20 cellular contexts compared by ENCODE assay signal in the genomic region with DNA sequence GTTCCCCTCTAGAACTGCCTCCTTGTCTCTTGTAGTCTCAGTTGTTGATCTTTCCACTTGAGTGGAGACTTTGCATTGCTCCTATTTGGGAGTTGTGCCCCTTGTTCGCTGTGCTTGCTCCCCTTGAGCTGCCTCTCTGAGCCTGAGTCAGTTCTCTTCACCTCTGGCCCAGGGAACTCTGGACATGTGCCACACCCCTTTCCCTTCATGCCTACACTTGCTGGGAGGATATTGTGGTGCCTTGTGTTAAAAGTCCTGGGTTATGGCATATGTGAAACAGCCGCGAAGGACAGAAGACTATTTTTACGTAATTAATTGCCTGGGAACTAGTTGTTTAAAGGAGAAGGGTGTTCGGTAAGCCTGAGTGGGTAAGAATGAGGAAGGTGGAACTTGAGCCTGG. TPM values are rescaled to one million over a fixed set of nuclear protein-coding genes. Genes with fewer than 3 reads are reported as not detected.
A peak's percentile ranks its signal among the peaks of the same experiment; 100 is the strongest.
DNase-seq lines count a peak whose midpoint lies in the region; ATAC-seq and TF ChIP-seq lines count a peak whose summit lies in the region.
"Had no signal": no experiment of that assay in that cellular context is flagged by ENCODE, and none has a peak within 500 bp of the region (broad histone marks: within the 10 kb centered on the region; RNA-seq: fewer than 3 reads in every experiment).

No MANE protein-coding gene starts in this region.

- H3K27me3 ChIP-seq in foreskin keratinocyte: no peaks in the 10 kb centered on the region

- no peak for ATAC-seq in activated CD4-positive, alpha-beta T cell treated with anti-CD3 and anti-CD28 coated beads for 36 hours
- ATAC-seq in foreskin keratinocyte: peak; percentile 25

- CTCF ChIA-PET in activated CD4-positive, alpha-beta T cell treated with anti-CD3 and anti-CD28 coated beads for 36 hours (lab: Charles Lee): interaction anchor here (0.8 to 4.4 kb wide), 3 partner anchors 16 to 268 kb away, joined by 4 to 35 read pairs (median 5); no protein-coding TSS in a partner anchor
- CTCF ChIA-PET in activated naive CD4-positive, alpha-beta T cell treated with anti-CD3 and anti-CD28 coated beads for 36 hours (lab: Charles Lee): interaction anchor here (0.5 to 3.1 kb wide), 3 partner anchors 156 to 267 kb away, joined by 3 to 22 read pairs (median 5); no protein-coding TSS in a partner anchor

- peaks cover 5% of the 10 kb centered on the region for H3K4me1 Mint-ChIP-seq in activated CD4-positive, alpha-beta T cell treated with anti-CD3 and anti-CD28 coated beads, Interleukin-2, amount 10 ng/mL, durations not matched to agents 24 days and 14 days
- peaks cover 5% of the 10 kb centered on the region for H3K4me1 Mint-ChIP-seq in activated CD4-positive, alpha-beta T cell treated with anti-CD3 and anti-CD28 coated beads for 36 hours
- peaks cover 6% of the 10 kb centered on the region for H3K4me1 Mint-ChIP-seq in activated naive CD4-positive, alpha-beta T cell treated with anti-CD3 and anti-CD28 coated beads for 36 hours (ENCODE audit: low read depth)

- H3K4me1 ChIP-seq in foreskin keratinocyte: peaks cover 29% of the 10 kb centered on the region

- POLR2A ChIA-PET in activated CD4-positive, alpha-beta T cell treated with anti-CD3 and anti-CD28 coated beads for 36 hours (lab: Charles Lee): no interaction called here

- intact Hi-C loops in activated CD4-positive, alpha-beta T cell treated with anti-CD3 and anti-CD28 coated beads, Interleukin-2, amount 10 ng/mL, durations not matched to agents 24 days and 14 days (cut with micrococcal nuclease): no loop called here
- intact Hi-C loops in activated CD4-positive, alpha-beta T cell treated with anti-CD3 and anti-CD28 coated beads for 36 hours (cut with DNase I, micrococcal nuclease): no loop called here
- intact Hi-C loops in activated naive CD4-positive, alpha-beta T cell treated with anti-CD3 and anti-CD28 coated beads for 36 hours (cut with micrococcal nuclease): no loop called here

- H3K36me3 Mint-ChIP-seq in activated CD4-positive, alpha-beta T cell treated with anti-CD3 and anti-CD28 coated beads, Interleukin-2, amount 10 ng/mL, durations not matched to agents 24 days and 14 days (ENCODE audit: low read depth): no peaks in the 10 kb centered on the region
- no peaks in the 10 kb centered on the region for H3K36me3 Mint-ChIP-seq in activated CD4-positive, alpha-beta T cell treated with anti-CD3 and anti-CD28 coated beads for 36 hours (ENCODE audit: low read depth)
- H3K36me3 Mint-ChIP-seq in activated naive CD4-positive, alpha-beta T cell treated with anti-CD3 and anti-CD28 coated beads for 36 hours (ENCODE audit: low read depth): no peaks in the 10 kb centered on the region

- H3K27me3 Mint-ChIP-seq in activated CD4-positive, alpha-beta T cell treated with anti-CD3 and anti-CD28 coated beads, Interleukin-2, amount 10 ng/mL, durations not matched to agents 24 days and 14 days: peaks cover 28% of the 10 kb centered on the region
- peaks cover 4% of the 10 kb centered on the region for H3K27me3 Mint-ChIP-seq in activated CD4-positive, alpha-beta T cell treated with anti-CD3 and anti-CD28 coated beads for 36 hours
- H3K27me3 Mint-ChIP-seq in activated naive CD4-positive, alpha-beta T cell treated with anti-CD3 and anti-CD28 coated beads for 36 hours (ENCODE audit: low read depth): peaks cover 2% of the 10 kb centered on the region

- H3K4me3 Mint-ChIP-seq in activated CD4-positive, alpha-beta T cell treated with anti-CD3 and anti-CD28 coated beads, Interleukin-2, amount 10 ng/mL, durations not matched to agents 24 days and 14 days: no peak overlapping the region
- H3K4me3 Mint-ChIP-seq in activated CD4-positive, alpha-beta T cell treated with anti-CD3 and anti-CD28 coated beads for 36 hours: no peak overlapping the region
- no peak overlapping the region for H3K4me3 Mint-ChIP-seq in activated naive CD4-positive, alpha-beta T cell treated with anti-CD3 and anti-CD28 coated beads for 36 hours

- peak overlapping the region; percentile 99 for H3K27ac ChIP-seq in VCaP
- H3K27ac ChIP-seq in foreskin keratinocyte: peak overlapping the region; percentile 15
- H3K27ac ChIP-seq: 22Rv1 had no signal

- TF ChIP-seq CTCF in VCaP (conservative IDR thresholded peaks at IDR 0.05) (no peak), foreskin keratinocyte (conservative IDR thresholded peaks at IDR 0.05) (no peak)

- H3K27ac Mint-ChIP-seq in activated CD4-positive, alpha-beta T cell treated with anti-CD3 and anti-CD28 coated beads, Interleukin-2, amount 10 ng/mL, durations not matched to agents 24 days and 14 days: no peak overlapping the region
- H3K27ac Mint-ChIP-seq in activated CD4-positive, alpha-beta T cell treated with anti-CD3 and anti-CD28 coated beads for 36 hours: no peak overlapping the region
- H3K27ac Mint-ChIP-seq in activated naive CD4-positive, alpha-beta T cell treated with anti-CD3 and anti-CD28 coated beads for 36 hours: no peak overlapping the region

- no peaks in the 10 kb centered on the region for H3K9me3 Mint-ChIP-seq in activated CD4-positive, alpha-beta T cell treated with anti-CD3 and anti-CD28 coated beads, Interleukin-2, amount 10 ng/mL, durations not matched to agents 24 days and 14 days
- no peaks in the 10 kb centered on the region for H3K9me3 Mint-ChIP-seq in activated CD4-positive, alpha-beta T cell treated with anti-CD3 and anti-CD28 coated beads for 36 hours (ENCODE audit: low read depth)
- H3K9me3 Mint-ChIP-seq in activated naive CD4-positive, alpha-beta T cell treated with anti-CD3 and anti-CD28 coated beads for 36 hours: no peaks in the 10 kb centered on the region

- peak; percentile 47 for DNase-seq in activated CD4-positive, alpha-beta T cell treated with anti-CD3 and anti-CD28 coated beads, Interleukin-2, amount 10 ng/mL, durations not matched to agents 24 days and 14 days
- DNase-seq in activated CD4-positive, alpha-beta T cell treated with anti-CD3 and anti-CD28 coated beads for 36 hours: no peak
- DNase-seq in foreskin keratinocyte (peak in 1 of 2 donors; percentile 76), SK-N-DZ (ENCODE audit: low spot score) (no peak), activated gamma-delta T cell treated with Interleukin-2 at 50 U/mL for 16 hours (no peak), COLO829 (ENCODE audit: low spot score) (no peak)
- no peak for DNase-seq in activated naive CD4-positive, alpha-beta T cell treated with anti-CD3 and anti-CD28 coated beads for 36 hours
- DNase-seq: COR-L47; DMS 273 treated with DMSO at 0.1 percent for 48 hours; GDM1; NCI-H1105 treated with DMSO at 0.1 percent for 48 hours; NCI-H1694 treated with DMSO at 0.1 percent for 48 hours; NK-92 treated with Interleukin-12 subunit alpha and Interleukin-12 subunit beta, amount 100 ng/mL, for 24 hours; SHP77 treated with DMSO at 0.1 percent for 48 hours had no signal

RNA-seq across cellular contexts. Expression of gene RPTN, which starts 32.2 kb away (rescaled TPM):
- total RNA-seq in activated CD4-positive, alpha-beta T cell treated with anti-CD3 and anti-CD28 coated beads, Interleukin-2, amount 10 ng/mL, durations not matched to agents 24 days and 14 days: not detected in 2 replicates
- not detected for total RNA-seq in activated CD4-positive, alpha-beta T cell treated with anti-CD3 and anti-CD28 coated beads for 36 hours
- total RNA-seq in foreskin keratinocyte: 0.04 and 0.07 TPM in 2 replicates
- polyA plus RNA-seq in foreskin keratinocyte: not detected in 2 replicates
- not detected for total RNA-seq in activated naive CD4-positive, alpha-beta T cell treated with anti-CD3 and anti-CD28 coated beads for 36 hours
- not detected in 2 replicates for polyA plus RNA-seq in SK-N-DZ (2014; cell fraction: cytosol; rRNA removed)
- polyA plus RNA-seq in SK-N-DZ (2014; cell fraction: nucleus; rRNA removed): not detected in 2 replicates
- total RNA-seq: Daoy, H1, NCI-H460 had no signal
- polyA plus RNA-seq: AG04450, H1 had no signal

RNA-seq across cellular contexts. Expression of gene HRNR, which starts 32.7 kb away (rescaled TPM):
- total RNA-seq in activated CD4-positive, alpha-beta T cell treated with anti-CD3 and anti-CD28 coated beads, Interleukin-2, amount 10 ng/mL, durations not matched to agents 24 days and 14 days: not detected in 2 replicates
- not detected for total RNA-seq in activated CD4-positive, alpha-beta T cell treated with anti-CD3 and anti-CD28 coated beads for 36 hours
- not detected in 2 replicates for total RNA-seq in foreskin keratinocyte
- not detected in 2 replicates for polyA plus RNA-seq in foreskin keratinocyte
- not detected for total RNA-seq in activated naive CD4-positive, alpha-beta T cell treated with anti-CD3 and anti-CD28 coated beads for 36 hours
- polyA plus RNA-seq in SK-N-DZ (2014; cell fraction: cytosol; rRNA removed): not detected in 2 replicates
- polyA plus RNA-seq in SK-N-DZ (2014; cell fraction: nucleus; rRNA removed): not detected in 2 replicates
- total RNA-seq: Daoy, H1, NCI-H460 had no signal
- polyA plus RNA-seq: AG04450, H1 had no signal
